8 cellular contexts compared by ENCODE assay signal in the genomic region with DNA sequence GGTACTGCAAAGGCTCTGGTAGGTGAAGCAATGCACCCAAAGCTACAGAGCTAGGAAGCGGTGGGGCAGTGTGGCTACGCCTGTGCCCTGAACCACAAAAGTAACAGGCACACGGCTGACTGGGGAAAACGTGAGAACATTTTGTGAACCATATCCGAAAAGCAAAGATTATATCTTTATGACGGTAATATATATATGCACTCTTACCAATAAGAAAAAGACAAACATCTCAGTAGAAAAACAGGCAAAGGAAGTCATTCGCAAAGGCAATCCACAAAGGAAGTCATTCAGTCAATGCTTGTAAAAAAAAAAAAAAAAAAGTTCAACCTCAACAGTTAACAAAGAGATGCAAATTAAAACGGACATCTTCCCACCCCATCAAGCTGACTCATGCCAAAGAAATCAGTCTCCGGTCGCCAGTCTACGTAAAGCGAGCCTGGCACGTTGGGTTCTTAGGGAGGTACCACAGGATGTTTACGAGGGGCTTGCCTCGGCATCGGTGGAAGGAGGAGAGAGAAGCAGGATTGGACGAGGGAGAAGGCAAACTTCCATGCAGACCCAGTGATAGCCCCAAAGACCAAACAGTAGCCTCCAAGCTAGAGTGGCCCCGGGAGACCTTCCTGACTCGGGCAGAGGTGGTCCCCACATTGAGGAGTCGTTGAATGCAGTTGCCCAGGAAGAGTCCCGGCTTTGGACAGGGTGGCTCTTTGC. TPM values are rescaled to one million over a fixed set of nuclear protein-coding genes. Genes with fewer than 3 reads are reported as not detected.
DNase-seq lines count a peak whose midpoint lies in the region; ATAC-seq and TF ChIP-seq lines count a peak whose summit lies in the region.

No MANE protein-coding gene starts in this region.

- H2AK5ac ChIP-seq in neuronal stem cell (ENCODE audit: low read depth, low read length) = no peak overlapping the region

- no peak overlapping the region for H2BK15ac ChIP-seq in neuronal stem cell (ENCODE audit: low read length)

- no peak overlapping the region for H3K4me2 ChIP-seq in neuronal stem cell (ENCODE audit: insufficient read depth, low read length, poor library complexity, severe bottlenecking)

- TF ChIP-seq CTCF in AG10803 (conservative IDR thresholded peaks at IDR 0.05; ENCODE audit: low read length) = no peak
- no peak for TF ChIP-seq CTCF in activated B cell treated with CpG ODN at 0.5 μM for 24 hours (IDR thresholded peaks at IDR 0.05)

- no peaks in the 10 kb centered on the region for H3K9me3 Mint-ChIP-seq in activated B cell treated with CpG ODN at 0.5 μM for 24 hours
- H3K9me3 Mint-ChIP-seq in dendritic cell treated with granulocyte-macrophage colony-stimulating factor and Interleukin-4, amounts not matched to agents 40 ng/mL and 50 ng/mL, for 4 days = no peaks in the 10 kb centered on the region

- H3K79me1 ChIP-seq in neuronal stem cell (ENCODE audit: low read depth, low read length) = no peaks in the 10 kb centered on the region

- no peak overlapping the region for H2BK5ac ChIP-seq in neuronal stem cell (ENCODE audit: low read length)

- H3K9ac ChIP-seq in neuronal stem cell (ENCODE audit: low read depth, low read length, poor library complexity) = no peak overlapping the region

- H3K4ac ChIP-seq in neuronal stem cell (ENCODE audit: low read length) = no peak overlapping the region

- H3K4me1 Mint-ChIP-seq in activated B cell treated with CpG ODN at 0.5 μM for 24 hours = peaks cover 12% of the 10 kb centered on the region
- H3K4me1 Mint-ChIP-seq in dendritic cell treated with granulocyte-macrophage colony-stimulating factor and Interleukin-4, amounts not matched to agents 40 ng/mL and 50 ng/mL, for 4 days (ENCODE audit: low read depth) = peaks cover 41% of the 10 kb centered on the region

- H2BK120ac ChIP-seq in neuronal stem cell (ENCODE audit: low read depth, low read length) = no peak overlapping the region

- H3K18ac ChIP-seq in neuronal stem cell (ENCODE audit: low read length) = no peak overlapping the region

- H4K8ac ChIP-seq in neuronal stem cell (ENCODE audit: low read depth, low read length) = no peak overlapping the region

- no peak overlapping the region for H3K14ac ChIP-seq in neuronal stem cell (ENCODE audit: low read length)

- H3K27ac Mint-ChIP-seq in activated B cell treated with CpG ODN at 0.5 μM for 24 hours = no peak overlapping the region
- no peak overlapping the region for H3K27ac Mint-ChIP-seq in dendritic cell treated with granulocyte-macrophage colony-stimulating factor and Interleukin-4, amounts not matched to agents 40 ng/mL and 50 ng/mL, for 4 days

- DNase-seq in AG10803 (ENCODE audit: low read depth) (peak; percentile 54), activated B cell treated with CpG ODN at 0.5 μM for 24 hours (no peak), neuronal stem cell (ENCODE audit: low spot score) (no peak), NCI-H446 (lab: John Stamatoyannopoulos, UW) (no peak), NCI-H2029 treated with DMSO at 0.1 percent for 48 hours (lab: John Stamatoyannopoulos, UW) (no peak)

- H3K27ac ChIP-seq in neuronal stem cell (replicated peaks; ENCODE audit: low read length) = no peak overlapping the region

- no peaks in the 10 kb centered on the region for H3K27me3 ChIP-seq in neuronal stem cell (ENCODE audit: control insufficient read depth in 3 of 3, insufficient read depth in 3 of 3, low read depth in 1 of 3, low read length in 3 of 3)

- no peak overlapping the region for H3K23ac ChIP-seq in neuronal stem cell (ENCODE audit: low read depth, low read length, poor library complexity)

- H3K4me1 ChIP-seq in neuronal stem cell (ENCODE audit: control insufficient read depth in 2 of 2, insufficient read depth in 1 of 2, low read depth in 1 of 2, low read length in 2 of 2) = peaks cover 1 to 2% of the 10 kb centered on the region in 2 donors

- peaks cover 1 to 3% of the 10 kb centered on the region in 2 donors for H3K9me3 ChIP-seq in neuronal stem cell (replicated peaks in 1 of 2; ENCODE audit: control insufficient read depth in 2 of 2, insufficient read depth in 1 of 2, low read depth in 1 of 2, low read length in 2 of 2)

- no peak overlapping the region for H2BK12ac ChIP-seq in neuronal stem cell (ENCODE audit: low read length)

- H3K36me3 Mint-ChIP-seq in activated B cell treated with CpG ODN at 0.5 μM for 24 hours (ENCODE audit: low read depth) = no peaks in the 10 kb centered on the region
- no peaks in the 10 kb centered on the region for H3K36me3 Mint-ChIP-seq in dendritic cell treated with granulocyte-macrophage colony-stimulating factor and Interleukin-4, amounts not matched to agents 40 ng/mL and 50 ng/mL, for 4 days (ENCODE audit: low read depth)

- CTCF ChIA-PET in activated B cell treated with CpG ODN at 0.5 μM for 24 hours (lab: Charles Lee) = interaction anchor here (0.7 to 1.3 kb wide), 2 partner anchors 15 to 238 kb away, joined by 3 to 5 read pairs; no protein-coding TSS in a partner anchor

- peak overlapping the region; percentile 54 for H3K4me3 Mint-ChIP-seq in activated B cell treated with CpG ODN at 0.5 μM for 24 hours
- H3K4me3 Mint-ChIP-seq in dendritic cell treated with granulocyte-macrophage colony-stimulating factor and Interleukin-4, amounts not matched to agents 40 ng/mL and 50 ng/mL, for 4 days = peak overlapping the region; percentile 30

- peaks cover 11% of the 10 kb centered on the region for H3K27me3 Mint-ChIP-seq in activated B cell treated with CpG ODN at 0.5 μM for 24 hours
- peaks cover 41% of the 10 kb centered on the region for H3K27me3 Mint-ChIP-seq in dendritic cell treated with granulocyte-macrophage colony-stimulating factor and Interleukin-4, amounts not matched to agents 40 ng/mL and 50 ng/mL, for 4 days

- H3K36me3 ChIP-seq in neuronal stem cell (replicated peaks in 1 of 2; ENCODE audit: control insufficient read depth in 2 of 2, insufficient read depth in 2 of 2, low read length in 2 of 2) = no peaks in the 10 kb centered on the region

- WGBS in neuronal stem cell (ENCODE audit: extremely low coverage in 2 of 2, insufficient read length in 2 of 2, insufficient replicate concordance in 1 of 2), 2 donors = no CpG with 5 or more reads among the region's 21 CpGs

- POLR2A ChIA-PET in activated B cell treated with CpG ODN at 0.5 μM for 24 hours (lab: Charles Lee) = interaction anchor here (0.6 to 1.7 kb wide), 6 partner anchors 9 to 1631 kb away, joined by 3 to 7 read pairs (median 4); no protein-coding TSS in a partner anchor

- H3K4me3 ChIP-seq in AG10803 (ENCODE audit: low read length) (no peak overlapping the region), neuronal stem cell (ENCODE audit: low read length in 2 of 2) (no peak overlapping the region)

- intact Hi-C loops in activated B cell treated with CpG ODN at 0.5 μM for 24 hours (cut with micrococcal nuclease) = loop anchor here (1.0 to 5.0 kb wide), 2 partner anchors 9 to 155 kb away; no protein-coding TSS in a partner anchor
- intact Hi-C loops in dendritic cell treated with granulocyte-macrophage colony-stimulating factor and Interleukin-4, amounts not matched to agents 40 ng/mL and 50 ng/mL, for 4 days (cut with micrococcal nuclease) = no loop called here

- H2AFZ ChIP-seq in neuronal stem cell (ENCODE audit: low read length) = peak overlapping the region; percentile 71

- ATAC-seq in HG03354 (IDR thresholded peaks at IDR 0.05; ENCODE audit: poor library complexity, severe bottlenecking, unreplicated experiment) = peak; percentile 72
- peak; percentile 83 for ATAC-seq in activated B cell treated with CpG ODN at 0.5 μM for 24 hours (ENCODE audit: low read depth)
- no peak for ATAC-seq in HG03025 (IDR thresholded peaks at IDR 0.05; ENCODE audit: low FRiP score, unreplicated experiment)

- no peak overlapping the region for H4K91ac ChIP-seq in neuronal stem cell (ENCODE audit: low read depth, low read length, poor library complexity)

RNA-seq across cellular contexts. Expression of gene PPP2R5C, which starts 39.4 kb away (rescaled TPM):
- 197 and 227 TPM in 2 replicates for total RNA-seq in activated B cell treated with CpG ODN at 0.5 μM for 24 hours
- 199 TPM for polyA plus RNA-seq in neuronal stem cell (2013, experiment 1 of 2)
- polyA plus RNA-seq in neuronal stem cell (2013, experiment 2 of 2) = 209 TPM
